14 cellular contexts compared by ENCODE assay signal in genomic region chr17:3678095-3678820, GRCh38.
DNase-seq lines count a peak whose midpoint lies in the region; ATAC-seq and TF ChIP-seq lines count a peak whose summit lies in the region.
"Had no signal": no experiment of that assay in that cellular context is flagged by ENCODE, and none has a peak within 500 bp of the region (broad histone marks: within the 10 kb centered on the region; RNA-seq: fewer than 3 reads in every experiment).

No MANE protein-coding gene starts in this region.

- H3K27me3 Mint-ChIP-seq in nephron progenitor cell (ENCODE audit: low read depth, poor library complexity) = peaks cover 27% of the 10 kb centered on the region
- H3K27me3 Mint-ChIP-seq: CD4-positive, alpha-beta T cell had no signal

- H3K36me3 ChIP-seq in HEK293 (ENCODE audit: control insufficient read depth in 2 of 2, insufficient read depth in 1 of 2, low read length in 2 of 2) = no peaks in the 10 kb centered on the region

- no peaks in the 10 kb centered on the region for H3K36me3 Mint-ChIP-seq in nephron progenitor cell (ENCODE audit: low read depth)

- no peak overlapping the region for H3K4me3 Mint-ChIP-seq in nephron progenitor cell
- H3K4me3 Mint-ChIP-seq: CD4-positive, alpha-beta T cell had no signal

- no peak for ATAC-seq in HG02588 (IDR thresholded peaks at IDR 0.05; ENCODE audit: unreplicated experiment)
- no peak for ATAC-seq in HG03159 (IDR thresholded peaks at IDR 0.05; ENCODE audit: unreplicated experiment)
- ATAC-seq in HG02840 (IDR thresholded peaks at IDR 0.05; ENCODE audit: low FRiP score, unreplicated experiment) = no peak
- ATAC-seq: body of pancreas had no signal

- CTCF ChIA-PET in HEK293 (lab: Yijun Ruan, JAX) = interaction anchor here (0.6 to 1.7 kb wide), 3 partner anchors 11 to 59 kb away, joined by 4 to 7 read pairs (median 4); no protein-coding TSS in a partner anchor

- H3K27ac ChIP-seq in HEK293 (ENCODE audit: extremely low read depth, low read depth, low read length) = no peak overlapping the region
- H3K27ac ChIP-seq: body of pancreas, heart right ventricle had no signal

- H3K9me3 Mint-ChIP-seq in nephron progenitor cell = no peaks in the 10 kb centered on the region
- H3K9me3 Mint-ChIP-seq: CD4-positive, alpha-beta T cell had no signal

- no peaks in the 10 kb centered on the region for H3K9me3 ChIP-seq in HEK293 (ENCODE audit: control insufficient read depth, insufficient read depth, low read depth, low read length)
- H3K9me3 ChIP-seq: body of pancreas, heart right ventricle had no signal

- H3K4me1 ChIP-seq in HEK293 (ENCODE audit: control insufficient read depth, insufficient read depth, low read length) = no peaks in the 10 kb centered on the region
- H3K4me1 ChIP-seq: body of pancreas had no signal

- peaks cover 33% of the 10 kb centered on the region for H3K4me1 Mint-ChIP-seq in nephron progenitor cell

- H3K4me3 ChIP-seq in HEK293 (ENCODE audit: low read depth, low read length) = no peak overlapping the region
- H3K4me3 ChIP-seq: body of pancreas, heart right ventricle had no signal

- POLR2A ChIA-PET in HEK293 (lab: Yijun Ruan, JAX) = interaction anchor here (0.5 to 1.6 kb wide), 3 partner anchors 9 to 596 kb away, joined by 3 to 4 read pairs (median 3); partner anchors contain the start of genes CTNS, EMC6 and SHPK

- TF ChIP-seq CTCF in HEK293 (tag by site-specific recombination; IDR thresholded peaks at IDR 0.05) (no peak), nephron progenitor cell (IDR thresholded peaks at IDR 0.05) (no peak)

- no peak overlapping the region for H3K27ac Mint-ChIP-seq in nephron progenitor cell
- H3K27ac Mint-ChIP-seq: CD4-positive, alpha-beta T cell had no signal

- DNase-seq in amniotic epithelial cell (ENCODE audit: low read depth) = peak; percentile 29
- peak; percentile 54 for DNase-seq in nephron progenitor cell
- DNase-seq: activated T-cell treated with anti-CD3 and anti-CD28 coated beads for 4 hours; body of pancreas; CD4-positive, alpha-beta T cell; GDM1; heart right ventricle; NCI-H1092 treated with DMSO at 0.1 percent for 48 hours; NCI-H524 treated with DMSO at 0.1 percent for 48 hours; Right ventricle myocardium superior had no signal

TF ChIP-seq in HEK293, 187 proteins besides CTCF, POLR2A, EP300 and RAD21:
- TF ChIP-seq EGR2 (tag by site-specific recombination; IDR thresholded peaks at IDR 0.05; ENCODE audit: low read depth) = peak; percentile 38; the same call in 1 of the 2 replicates
- no peak for TF ChIP-seq ZNF19 (tag by site-specific recombination; IDR thresholded peaks at IDR 0.05; ENCODE audit: low read depth)
- TF ChIP-seq ZBTB11 (tag by site-specific recombination; conservative IDR thresholded peaks at IDR 0.05; ENCODE audit: low read depth) = no peak
- TF ChIP-seq PBX3 (CRISPR knock-in tag; IDR thresholded peaks at IDR 0.05) = no peak
- TF ChIP-seq ZNF777 (tag by site-specific recombination; IDR thresholded peaks at IDR 0.05; ENCODE audit: borderline replicate concordance) = no peak
- TF ChIP-seq ZNF623 (tag by site-specific recombination; IDR thresholded peaks at IDR 0.05) = no peak
- no peak for TF ChIP-seq KLF8 (tag by site-specific recombination; IDR thresholded peaks at IDR 0.05)
- no peak for TF ChIP-seq ZNF518A (tag by site-specific recombination; conservative IDR thresholded peaks at IDR 0.05; ENCODE audit: low read depth)
- no peak for TF ChIP-seq ZNF747 (tag by site-specific recombination; IDR thresholded peaks at IDR 0.05)
- no peak for TF ChIP-seq ZSCAN16 (tag by site-specific recombination; IDR thresholded peaks at IDR 0.05)
- TF ChIP-seq GLI2 (tag by site-specific recombination; IDR thresholded peaks at IDR 0.05; ENCODE audit: borderline replicate concordance, low read depth) = no peak
- TF ChIP-seq ZFHX2 (tag by site-specific recombination; conservative IDR thresholded peaks at IDR 0.05) = peak; percentile 24; the same call in 1 of the 2 replicates
- no peak for TF ChIP-seq SP2 (tag by site-specific recombination; IDR thresholded peaks at IDR 0.05)
- no peak for TF ChIP-seq PRDM6 (tag by site-specific recombination; IDR thresholded peaks at IDR 0.05)
- TF ChIP-seq KLF16 (tag by site-specific recombination; IDR thresholded peaks at IDR 0.05) = no peak
